Comparison of ENCODE assay signal across 19 cellular contexts in the genomic region with DNA sequence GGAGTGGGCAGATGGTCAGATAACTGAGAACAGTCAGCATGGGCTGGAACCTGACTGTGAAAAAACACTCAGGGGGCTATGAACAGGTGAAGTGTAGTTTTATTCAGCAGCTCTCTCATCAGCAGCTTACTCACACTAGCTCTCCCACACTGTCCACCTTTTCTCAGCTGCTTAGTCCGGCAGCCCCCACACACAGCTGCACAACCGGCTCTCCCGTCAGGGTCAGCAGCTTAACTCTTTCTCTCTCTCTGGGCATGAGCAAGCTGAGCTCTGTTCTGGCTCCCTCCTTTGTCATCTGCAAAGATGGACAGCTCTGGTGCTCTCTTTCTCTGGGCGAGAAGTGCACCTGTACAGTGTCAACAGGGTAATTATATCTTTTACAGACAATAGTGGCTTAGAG.
DNase-seq lines count a peak whose midpoint lies in the region; ATAC-seq and TF ChIP-seq lines count a peak whose summit lies in the region.
"Had no signal": no experiment of that assay in that cellular context is flagged by ENCODE, and none has a peak within 500 bp of the region (broad histone marks: within the 10 kb centered on the region; RNA-seq: fewer than 3 reads in every experiment).

No MANE protein-coding gene starts in this region.

- no peak overlapping the region for H3K4me2 ChIP-seq in DND-41 (ENCODE audit: insufficient read depth, low read length)
- H3K4me2 ChIP-seq: BLaER1 had no signal

- no peak overlapping the region for H2AFZ ChIP-seq in DND-41 (ENCODE audit: low read depth, low read length)

- peaks cover 42% of the 10 kb centered on the region for H3K36me3 ChIP-seq in DND-41 (ENCODE audit: insufficient read depth, low read length)

- no peak overlapping the region for H3K27ac ChIP-seq in DND-41 (ENCODE audit: low read length)
- H3K27ac ChIP-seq: BLaER1 had no signal

- DNase-seq in COLO668 (lab: John Stamatoyannopoulos, UW; ENCODE audit: unreplicated experiment), result peak; percentile 72
- DNase-seq in DND-41, result no peak
- peak; percentile 74 for DNase-seq in NCI-H69 (lab: John Stamatoyannopoulos, UW)
- peak; percentile 79 for DNase-seq in left kidney (ENCODE audit: low read depth, low spot score)
- DNase-seq in NOMO-1 (lab: John Stamatoyannopoulos, UW; ENCODE audit: unreplicated experiment in 2 of 2), result no peak
- no peak for DNase-seq in DMS 273 (lab: John Stamatoyannopoulos, UW; ENCODE audit: unreplicated experiment)
- DNase-seq in hepatic stellate cell (ENCODE audit: low spot score), result no peak
- DNase-seq: Caco-2, DMS79 treated with DMSO at 0.1 percent for 48 hours, GDM1, H9, IMR-90, Kasumi-1, NCI-H1694, NCI-H2171 treated with DMSO at 0.1 percent for 48 hours, NCI-H526 treated with DMSO at 0.1 percent for 48 hours had no signal

- no peak overlapping the region for H3K9ac ChIP-seq in DND-41 (ENCODE audit: low read depth, low read length)
- H3K9ac ChIP-seq: BLaER1 had no signal

- H3K9me3 ChIP-seq in DND-41 (ENCODE audit: insufficient read depth, low read length, severe bottlenecking), result no peaks in the 10 kb centered on the region
- H3K9me3 ChIP-seq: BLaER1, Caco-2 had no signal

- no peaks in the 10 kb centered on the region for H3K79me2 ChIP-seq in DND-41 (ENCODE audit: insufficient read depth, low read length)

- H4K20me1 ChIP-seq in DND-41 (ENCODE audit: insufficient read depth, low read length), result no peaks in the 10 kb centered on the region
- H4K20me1 ChIP-seq: BLaER1 had no signal

- TF ChIP-seq CTCF in DND-41 (IDR thresholded peaks at IDR 0.05; ENCODE audit: borderline replicate concordance, extremely low read depth, low read length, poor library complexity, severe bottlenecking), result no peak

- H3K27me3 ChIP-seq in DND-41 (ENCODE audit: insufficient read depth, low read length, poor library complexity), result no peaks in the 10 kb centered on the region
- H3K27me3 ChIP-seq: BLaER1 had no signal

- peak; percentile 18; the same call in 1 of the 3 replicates for ATAC-seq in DND-41 (ENCODE audit: insufficient read depth, low read depth)
- ATAC-seq: Panc1, Right ventricle myocardium inferior had no signal

- no peak overlapping the region for H3K4me3 ChIP-seq in DND-41 (ENCODE audit: low read depth in 1 of 2, low read length in 2 of 2)
- H3K4me3 ChIP-seq: BLaER1 had no signal

- no peaks in the 10 kb centered on the region for H3K4me1 ChIP-seq in DND-41 (ENCODE audit: insufficient read depth, low read length)
- H3K4me1 ChIP-seq: BLaER1 had no signal

Comparison
In these comparisons a context has a peak if more than half of its experiments do, and no peak if none do; other contexts are left out.
1. DNase-seq: peak in COLO668 (single experiment), NCI-H69 (single experiment) and left kidney (single experiment); none in DND-41 (single experiment), NOMO-1 (0 of 2), DMS 273 (single experiment) and hepatic stellate cell (single experiment).